15 cellular contexts compared by ENCODE assay signal in genomic region chr14:95363468-95363954, GRCh38.
"Had no signal": no experiment of that assay in that cellular context is flagged by ENCODE, and none has a peak within 500 bp of the region (broad histone marks: within the 10 kb centered on the region; RNA-seq: fewer than 3 reads in every experiment).

No MANE protein-coding gene starts in this region.

- FAIRE-seq: TTC549, urothelium cell line had no signal

- H3K27ac ChIP-seq: sigmoid colon, spleen had no signal

- H3K4me3 ChIP-seq: sigmoid colon, spleen had no signal

- H3K4me3 Mint-ChIP-seq: activated CD8-positive, alpha-beta T cell treated with anti-CD3 and anti-CD28 coated beads, Interleukin-2, amount 10 ng/mL, durations not matched to agents 7 days and 5 days; activated naive CD8-positive, alpha-beta T cell treated with anti-CD3 and anti-CD28 coated beads, Interleukin-2, amount 10 ng/mL, durations not matched to agents 7 days and 5 days; natural killer cell treated with Interleukin-12 subunit alpha and Interleukin-12 subunit beta and Interleukin-15 and Interleukin-18, amount 100 ng/mL, for 72 hours; WTC11 had no signal

- DNase-seq: activated CD4-positive, alpha-beta T cell treated with anti-CD3 and anti-CD28 coated beads for 48 hours; activated CD8-positive, alpha-beta T cell treated with anti-CD3 and anti-CD28 coated beads, Interleukin-2, amount 10 ng/mL, durations not matched to agents 7 days and 5 days; activated naive CD8-positive, alpha-beta T cell treated with anti-CD3 and anti-CD28 coated beads, Interleukin-2, amount 10 ng/mL, durations not matched to agents 7 days and 5 days; aorta; cerebellar nuclear complex; effector CD8-positive, alpha-beta T cell; foreskin melanocyte; kidney glomerular epithelial cell; mesenchymal stem cell; sigmoid colon; spleen had no signal

- H3K27ac Mint-ChIP-seq: activated CD8-positive, alpha-beta T cell treated with anti-CD3 and anti-CD28 coated beads, Interleukin-2, amount 10 ng/mL, durations not matched to agents 7 days and 5 days; activated naive CD8-positive, alpha-beta T cell treated with anti-CD3 and anti-CD28 coated beads, Interleukin-2, amount 10 ng/mL, durations not matched to agents 7 days and 5 days; natural killer cell treated with Interleukin-12 subunit alpha and Interleukin-12 subunit beta and Interleukin-15 and Interleukin-18, amount 100 ng/mL, for 72 hours; WTC11 had no signal

- H3K9me3 ChIP-seq: sigmoid colon, spleen had no signal

- H3K4me1 Mint-ChIP-seq: activated naive CD8-positive, alpha-beta T cell treated with anti-CD3 and anti-CD28 coated beads, Interleukin-2, amount 10 ng/mL, durations not matched to agents 7 days and 5 days had no signal

- H3K4me1 ChIP-seq: sigmoid colon had no signal

- H3K9me3 Mint-ChIP-seq: activated naive CD8-positive, alpha-beta T cell treated with anti-CD3 and anti-CD28 coated beads, Interleukin-2, amount 10 ng/mL, durations not matched to agents 7 days and 5 days; natural killer cell treated with Interleukin-12 subunit alpha and Interleukin-12 subunit beta and Interleukin-15 and Interleukin-18, amount 100 ng/mL, for 72 hours; WTC11 had no signal

- H3K36me3 Mint-ChIP-seq: activated naive CD8-positive, alpha-beta T cell treated with anti-CD3 and anti-CD28 coated beads, Interleukin-2, amount 10 ng/mL, durations not matched to agents 7 days and 5 days; natural killer cell treated with Interleukin-12 subunit alpha and Interleukin-12 subunit beta and Interleukin-15 and Interleukin-18, amount 100 ng/mL, for 72 hours; WTC11 had no signal

- H3K36me3 ChIP-seq: sigmoid colon, spleen had no signal
